Comparison of ENCODE assay signal across 9 cellular contexts in the genomic region with DNA sequence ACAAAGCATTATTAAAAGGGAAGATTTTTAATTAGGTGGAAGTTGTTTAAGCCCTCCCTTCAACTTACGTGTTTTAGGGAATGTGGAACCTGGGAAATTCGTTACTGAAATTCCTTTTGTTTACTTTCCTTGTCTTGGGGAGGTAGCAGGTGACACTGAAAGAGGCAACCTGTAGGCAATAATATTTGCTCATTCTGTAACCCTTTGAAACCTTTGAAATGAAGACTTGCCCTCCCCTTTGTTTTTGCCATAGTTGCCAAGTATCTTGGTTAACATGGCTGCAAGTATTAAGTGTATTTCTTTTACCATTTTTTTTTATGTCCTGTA. TPM values are rescaled to one million over a fixed set of nuclear protein-coding genes. Genes with fewer than 3 reads are reported as not detected.
DNase-seq lines count a peak whose midpoint lies in the region; ATAC-seq and TF ChIP-seq lines count a peak whose summit lies in the region.
"Had no signal": no experiment of that assay in that cellular context is flagged by ENCODE, and none has a peak within 500 bp of the region (broad histone marks: within the 10 kb centered on the region; RNA-seq: fewer than 3 reads in every experiment).

No MANE protein-coding gene starts in this region.

- H3F3A ChIP-seq in SU-DHL-6 (ENCODE audit: insufficient read depth), result 0 out of 2 replicates have a peak, but pooled peaks cover 3% of the 10 kb centered on the region

- H3K27ac ChIP-seq in SU-DHL-6 (ENCODE audit: low read depth, low read length), result no peak overlapping the region

- H3K27me3 ChIP-seq in SU-DHL-6 (ENCODE audit: low read length), result no peaks in the 10 kb centered on the region
- H3K27me3 ChIP-seq: uterus had no signal

- TF ChIP-seq CTCF in GM12864 (IDR thresholded peaks at IDR 0.05; ENCODE audit: low read depth, low read length, missing control alignments), result no peak
- no peak for TF ChIP-seq CTCF in SU-DHL-6 (IDR thresholded peaks at IDR 0.05; ENCODE audit: insufficient read depth, low read length, poor library complexity, severe bottlenecking)
- TF ChIP-seq CTCF in fibroblast of villous mesenchyme (IDR thresholded peaks at IDR 0.05; ENCODE audit: insufficient read depth, low read depth, low read length), result no peak
- no peak for TF ChIP-seq CTCF in retinal pigment epithelial cell (conservative IDR thresholded peaks at IDR 0.05; ENCODE audit: low read depth, low read length)

- peak overlapping the region; percentile 90 for H3K4me2 ChIP-seq in SU-DHL-6 (ENCODE audit: low read depth, low read length, poor library complexity, severe bottlenecking)

- DNase-seq in GM12864 (ENCODE audit: low read depth) (no peak), fibroblast of villous mesenchyme (ENCODE audit: low read depth) (no peak), retinal pigment epithelial cell (ENCODE audit: low read depth) (no peak), AG08396 (ENCODE audit: low spot score) (no peak), DMS53 treated with DMSO at 0.1 percent for 48 hours (lab: John Stamatoyannopoulos, UW; ENCODE audit: unreplicated experiment) (no peak), NCI-H526 (lab: John Stamatoyannopoulos, UW) (no peak)
- DNase-seq: uterus had no signal

- no peaks in the 10 kb centered on the region; the same call in 1 of the 2 replicates for H4K20me1 ChIP-seq in SU-DHL-6 (ENCODE audit: low read depth, low read length)

- no peaks in the 10 kb centered on the region for H3K36me3 ChIP-seq in SU-DHL-6 (ENCODE audit: low read length)
- H3K36me3 ChIP-seq: uterus had no signal

- no peak for ATAC-seq in HG03439 (IDR thresholded peaks at IDR 0.05; ENCODE audit: unreplicated experiment)

- peak overlapping the region; percentile 80 for H3K4me3 ChIP-seq in GM12864 (ENCODE audit: low read depth, low read length)
- no peak overlapping the region for H3K4me3 ChIP-seq in SU-DHL-6 (ENCODE audit: insufficient read depth, low read length, poor library complexity, severe bottlenecking)
- peak overlapping the region; percentile 87 for H3K4me3 ChIP-seq in fibroblast of villous mesenchyme (ENCODE audit: low read depth, low read length)
- H3K4me3 ChIP-seq in retinal pigment epithelial cell (ENCODE audit: low read length), result peak overlapping the region; percentile 90

- H3K9ac ChIP-seq in SU-DHL-6 (ENCODE audit: low read length), result peak overlapping the region; percentile 72

- H3K79me2 ChIP-seq in SU-DHL-6 (ENCODE audit: insufficient read depth, low read length), result peaks cover 53% of the 10 kb centered on the region

- H3K9me3 ChIP-seq in SU-DHL-6 (ENCODE audit: insufficient read depth, low read length), result no peaks in the 10 kb centered on the region
- H3K9me3 ChIP-seq: uterus had no signal

- no peaks in the 10 kb centered on the region for H3K9me2 ChIP-seq in SU-DHL-6 (replicated peaks; ENCODE audit: insufficient read depth, low read length)

- no peak overlapping the region for H2AFZ ChIP-seq in SU-DHL-6 (ENCODE audit: low read depth, low read length, severe bottlenecking)

RNA-seq across cellular contexts. Expression of a gene that starts 1.7 kb away (rescaled TPM):
- 31.2 and 51.4 TPM in 2 replicates for total RNA-seq in fibroblast of villous mesenchyme

RNA-seq across cellular contexts. Expression of a gene that starts 1.7 kb away (rescaled TPM):
- 31.6 and 142 TPM in 2 replicates for total RNA-seq in fibroblast of villous mesenchyme
